In the genomic region with DNA sequence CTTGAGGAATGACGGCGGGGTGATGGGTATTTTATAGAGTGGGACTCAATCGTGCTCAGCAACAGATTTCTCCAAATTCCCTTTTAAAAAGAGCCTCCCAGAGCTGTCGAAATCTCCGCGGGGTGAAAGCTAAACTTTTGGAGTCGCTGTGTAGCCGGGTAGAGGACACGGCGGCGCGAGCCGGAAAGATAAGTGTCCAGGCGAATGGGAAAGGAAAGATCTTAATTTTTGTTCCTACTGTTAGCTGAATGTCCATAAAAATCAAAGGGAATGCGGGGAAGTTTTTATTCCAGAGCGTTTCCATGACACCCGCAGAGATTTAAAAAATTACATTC, we compare ENCODE assay signal across 9 cellular contexts. TPM values are rescaled to one million over a fixed set of nuclear protein-coding genes. Genes with fewer than 3 reads are reported as not detected.
DNase-seq lines count a peak whose midpoint lies in the region; ATAC-seq, FAIRE-seq and TF ChIP-seq lines count a peak whose summit lies in the region.
"Had no signal": no experiment of that assay in that cellular context is flagged by ENCODE, and none has a peak within 500 bp of the region (broad histone marks: within the 10 kb centered on the region; RNA-seq: fewer than 3 reads in every experiment).

No MANE protein-coding gene starts in this region.

- H3K36me3 Mint-ChIP-seq in neural progenitor cell, result no peaks in the 10 kb centered on the region

- TF ChIP-seq POLR2A in esophagus squamous epithelium (IDR thresholded peaks at IDR 0.05) (no peak), H54 (IDR thresholded peaks at IDR 0.05; ENCODE audit: low read depth, low read length) (no peak)

- no peak for DNase-seq in BJ (ENCODE audit: low read depth)
- peak; percentile 7 for DNase-seq in RPMI7951 (ENCODE audit: low read depth)
- no peak for DNase-seq in esophagus squamous epithelium (lab: John Stamatoyannopoulos, UW)
- DNase-seq in neural progenitor cell (ENCODE audit: low spot score), result no peak
- no peak for DNase-seq in HuH-7.5 (ENCODE audit: low spot score)
- no peak for DNase-seq in Karpas-422
- no peak for DNase-seq in H54 (ENCODE audit: insufficient read length, low spot score)
- DNase-seq: NCI-H446 had no signal

- no peak overlapping the region for H3K9ac ChIP-seq in neural progenitor cell
- no peak overlapping the region for H3K9ac ChIP-seq in Karpas-422 (ENCODE audit: low read length)

- H3K36me3 ChIP-seq in BJ (ENCODE audit: control insufficient read depth, insufficient read depth, low read length) (no peaks in the 10 kb centered on the region), esophagus squamous epithelium (no peaks in the 10 kb centered on the region), neural progenitor cell (no peaks in the 10 kb centered on the region), Karpas-422 (ENCODE audit: insufficient read depth, low read length) (no peaks in the 10 kb centered on the region)

- no peaks in the 10 kb centered on the region for H3K9me3 ChIP-seq in esophagus squamous epithelium
- no peaks in the 10 kb centered on the region for H3K9me3 ChIP-seq in neural progenitor cell (ENCODE audit: low read depth)
- H3K9me3 ChIP-seq in Karpas-422 (ENCODE audit: low read length), result no peaks in the 10 kb centered on the region

- H3K4me1 ChIP-seq in esophagus squamous epithelium (peaks cover 18 to 39% (median 20%) of the 10 kb centered on the region in 3 donors), neural progenitor cell (peaks cover 21% of the 10 kb centered on the region), Karpas-422 (ENCODE audit: low read length) (peaks cover 10% of the 10 kb centered on the region)

- ATAC-seq in HG03457 (IDR thresholded peaks at IDR 0.05; ENCODE audit: unreplicated experiment), result no peak

- H2AFZ ChIP-seq in neural progenitor cell (replicated peaks) (no peak overlapping the region), Karpas-422 (ENCODE audit: low read length) (no peak overlapping the region)

- H3K27me3 Mint-ChIP-seq in neural progenitor cell (ENCODE audit: insufficient read depth, low read depth), result peaks cover 59% of the 10 kb centered on the region

- peak overlapping the region in 2 of 4 donors; percentile 38 to 44 for H3K27ac ChIP-seq in esophagus squamous epithelium
- no peak overlapping the region for H3K27ac ChIP-seq in neural progenitor cell
- H3K27ac ChIP-seq in Karpas-422 (ENCODE audit: low read length), result no peak overlapping the region

- TF ChIP-seq CTCF in BJ (IDR thresholded peaks at IDR 0.05; ENCODE audit: insufficient read depth, low read depth, low read length) (no peak), esophagus squamous epithelium (IDR thresholded peaks at IDR 0.05) (no peak), neural progenitor cell (IDR thresholded peaks at IDR 0.05) (no peak)

- H3K4me1 Mint-ChIP-seq in neural progenitor cell, result peaks cover 34% of the 10 kb centered on the region

- H3K27me3 ChIP-seq in BJ (ENCODE audit: control insufficient read depth, insufficient read depth, low read length) (peaks cover 41% of the 10 kb centered on the region), esophagus squamous epithelium (peaks cover 9 to 79% (median 16%) of the 10 kb centered on the region in 4 donors), neural progenitor cell (peaks cover 100% of the 10 kb centered on the region), Karpas-422 (ENCODE audit: low read length) (no peaks in the 10 kb centered on the region)

- peaks cover 29% of the 10 kb centered on the region for H3F3A ChIP-seq in neural progenitor cell (ENCODE audit: low read depth)

- FAIRE-seq in H54 (lab: Jason Lieb, UNC), result no peak

- 0 to 1% methylated on average over 17 of the region's 17 CpGs for WGBS in esophagus squamous epithelium, 2 donors

- CTCF ChIA-PET in BJ (lab: Yijun Ruan, JAX), result interaction anchor here (0.7 to 2.5 kb wide), 20 partner anchors 8 to 615 kb away, joined by 3 to 20 read pairs (median 4); a partner anchor contains a TSS

- POLR2A ChIA-PET in BJ (lab: Charles Lee), result no interaction called here

- H3K27ac Mint-ChIP-seq in neural progenitor cell, result no peak overlapping the region

- peak overlapping the region; percentile 43 for H3K4me3 ChIP-seq in BJ (ENCODE audit: low read depth, low read length)
- peak overlapping the region; percentile 34 to 68 (median 58) for H3K4me3 ChIP-seq in esophagus squamous epithelium
- H3K4me3 ChIP-seq in neural progenitor cell, result peak overlapping the region; percentile 39
- no peak overlapping the region for H3K4me3 ChIP-seq in Karpas-422 (ENCODE audit: low read length)

- no peaks in the 10 kb centered on the region for H3K79me2 ChIP-seq in neural progenitor cell (ENCODE audit: low read depth)
- H3K79me2 ChIP-seq in Karpas-422 (ENCODE audit: low read length), result no peaks in the 10 kb centered on the region

- H3K4me3 Mint-ChIP-seq in neural progenitor cell, result peak overlapping the region; percentile 90

- H4K20me1 ChIP-seq in neural progenitor cell (ENCODE audit: low read depth) (peaks cover 59% of the 10 kb centered on the region), Karpas-422 (ENCODE audit: insufficient read depth, low read depth, low read length) (no peaks in the 10 kb centered on the region)

- intact Hi-C loops in esophagus squamous epithelium (cut with DNase I), result loop anchor here (10.0 kb wide), 1 partner anchor 612 kb away; no protein-coding TSS in a partner anchor

- no peaks in the 10 kb centered on the region for H3K9me2 ChIP-seq in Karpas-422 (replicated peaks; ENCODE audit: insufficient read depth, low read length)

- peak overlapping the region; percentile 71 for H3K4me2 ChIP-seq in neural progenitor cell
- no peak overlapping the region for H3K4me2 ChIP-seq in Karpas-422 (ENCODE audit: low read depth, low read length, poor library complexity, severe bottlenecking)

- peaks cover 6% of the 10 kb centered on the region for H3K9me3 Mint-ChIP-seq in neural progenitor cell

RNA-seq across cellular contexts. Expression of a gene that starts 9.1 kb away (rescaled TPM):
- not detected in 2 replicates for polyA plus RNA-seq in BJ (2011; rRNA removed)
- not detected in 2 replicates for polyA minus RNA-seq in BJ (2011; rRNA and poly(A)+ RNA removed)
- not detected in 2 replicates for total RNA-seq in RPMI7951 (2014; rRNA removed; shearing (Covaris generic))
- under 1 TPM in 3 of 4 donors, not detected in 1; 0.18 to 0.23 (median 0.19) TPM for total RNA-seq in esophagus squamous epithelium
- total RNA-seq in neural progenitor cell (ENCODE audit: low replicate concordance), result not detected in 2 replicates
- 0.54 and 0.60 TPM in 2 replicates for total RNA-seq in Karpas-422 (2014; rRNA removed; shearing (Covaris generic); ENCODE audit: low replicate concordance)
